19 cellular contexts compared by ENCODE assay signal in the genomic region with DNA sequence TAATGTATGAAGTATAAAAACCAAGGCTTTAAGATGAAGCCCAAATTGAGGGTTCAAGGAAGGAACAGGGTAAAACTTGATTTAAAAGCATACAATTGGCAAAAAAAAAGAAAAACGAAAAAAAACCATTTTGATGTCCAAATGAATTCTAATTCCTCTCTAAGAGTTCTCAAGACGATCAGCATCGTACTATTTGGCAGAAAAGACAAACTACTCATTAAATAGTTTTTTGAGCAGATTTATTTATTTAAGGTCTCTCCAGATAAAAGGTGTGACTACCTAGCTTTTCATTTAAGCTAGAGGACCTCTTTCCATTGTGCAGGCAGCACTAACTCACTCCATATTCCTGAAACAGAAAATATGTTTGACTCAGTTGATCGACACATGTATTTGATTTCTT.
"Had no signal": no experiment of that assay in that cellular context is flagged by ENCODE, and none has a peak within 500 bp of the region (broad histone marks: within the 10 kb centered on the region; RNA-seq: fewer than 3 reads in every experiment).

No MANE protein-coding gene starts in this region.

- H3K4me3 Mint-ChIP-seq: activated T-cell treated with anti-CD3 and anti-CD28 coated beads, Interleukin-2, amount 50 U/mL, for 72 hours; neural crest cell; stimulated activated naive CD8-positive, alpha-beta T cell treated with anti-CD3 and anti-CD28 coated beads, Interleukin-15, amount 100 ng/mL, for 72 hours; T-helper 1 cell treated with Interleukin-12 subunit alpha and Interleukin-12 subunit beta and Interleukin-4 antibody, amounts not matched to agents 30 μg/mL and 1 μg/mL, for 36 hours had no signal

- H3K27ac ChIP-seq: adrenal gland, cardiac muscle cell, epithelial cell of prostate, foreskin keratinocyte, prostate gland, testis, upper lobe of left lung had no signal

- H3K4me3 ChIP-seq: adrenal gland, cardiac muscle cell, lung, prostate gland, right atrium auricular region, testis, upper lobe of left lung had no signal

- DNase-seq: activated CD4-positive, alpha-beta T cell treated with anti-CD3 and anti-CD28 coated beads for 1 hour; activated CD8-positive, alpha-beta memory T cell treated with anti-CD3 and anti-CD28 coated beads for 24 hours; activated effector memory CD4-positive, alpha-beta T cell treated with anti-CD3 and anti-CD28 coated beads, Interleukin-2, amount 50 U/mL, for 16 hours; activated naive CD4-positive, alpha-beta T cell treated with anti-CD3 and anti-CD28 coated beads, Interleukin-2, amount 50 U/mL, for 16 hours; activated T-cell treated with anti-CD3 and anti-CD28 coated beads, Interleukin-2, amount 50 U/mL, for 72 hours; adrenal gland; foreskin keratinocyte; stimulated activated CD4-positive, alpha-beta T cell treated with anti-CD3 and anti-CD28 coated beads, Interleukin-15, amount 100 ng/mL, for 24 hours; stimulated activated CD4-positive, alpha-beta T cell treated with anti-CD3 and anti-CD28 coated beads, Interleukin-2, amount 100 ng/mL, for 48 hours; stimulated activated naive CD8-positive, alpha-beta T cell treated with anti-CD3 and anti-CD28 coated beads, Interleukin-15, amount 100 ng/mL, for 72 hours; testis; upper lobe of left lung had no signal

- H3K9me3 Mint-ChIP-seq: neural crest cell; stimulated activated naive CD8-positive, alpha-beta T cell treated with anti-CD3 and anti-CD28 coated beads, Interleukin-15, amount 100 ng/mL, for 72 hours had no signal

- H3K36me3 ChIP-seq: adrenal gland, cardiac muscle cell, prostate gland, right atrium auricular region, upper lobe of left lung had no signal

- H3K27ac Mint-ChIP-seq: activated T-cell treated with anti-CD3 and anti-CD28 coated beads, Interleukin-2, amount 50 U/mL, for 72 hours; stimulated activated naive CD8-positive, alpha-beta T cell treated with anti-CD3 and anti-CD28 coated beads, Interleukin-15, amount 100 ng/mL, for 72 hours; T-helper 1 cell treated with Interleukin-12 subunit alpha and Interleukin-12 subunit beta and Interleukin-4 antibody, amounts not matched to agents 30 μg/mL and 1 μg/mL, for 36 hours had no signal

- H3K27me3 ChIP-seq: adrenal gland, cardiac muscle cell, foreskin keratinocyte, right atrium auricular region, testis, upper lobe of left lung had no signal

- H3K9me3 ChIP-seq: adrenal gland, prostate gland, right atrium auricular region, testis, upper lobe of left lung had no signal

- ATAC-seq: activated T-cell treated with anti-CD3 and anti-CD28 coated beads, Interleukin-2, amount 50 U/mL, for 72 hours; foreskin keratinocyte; stimulated activated naive CD8-positive, alpha-beta T cell treated with anti-CD3 and anti-CD28 coated beads, Interleukin-15, amount 100 ng/mL, for 72 hours had no signal
